32 cellular contexts compared by ENCODE assay signal in genomic region chr10:74612195-74612594, GRCh38.
A peak's percentile ranks its signal among the peaks of the same experiment; 100 is the strongest.
DNase-seq lines count a peak whose midpoint lies in the region; ATAC-seq, FAIRE-seq and TF ChIP-seq lines count a peak whose summit lies in the region.
"Had no signal": no experiment of that assay in that cellular context is flagged by ENCODE, and none has a peak within 500 bp of the region (broad histone marks: within the 10 kb centered on the region; RNA-seq: fewer than 3 reads in every experiment).

No MANE protein-coding gene starts in this region.

- H3K36me3 ChIP-seq in astrocyte (ENCODE audit: insufficient read depth, low read length), result no peaks in the 10 kb centered on the region
- H3K36me3 ChIP-seq: Peyer's patch, prostate gland had no signal

- no peak overlapping the region for H2AFZ ChIP-seq in astrocyte (ENCODE audit: low read depth, low read length)

- no peak overlapping the region for H3K27ac Mint-ChIP-seq in astrocyte (ENCODE audit: unreplicated experiment)
- H3K27ac Mint-ChIP-seq: activated CD4-positive, alpha-beta memory T cell treated with anti-CD3 and anti-CD28 coated beads for 36 hours; activated naive CD4-positive, alpha-beta T cell treated with anti-CD3 and anti-CD28 coated beads, Interleukin-2, amount 50 U/mL, for 24 hours; activated T-helper 1 cell treated with anti-CD3 and anti-CD28 coated beads, Interleukin-12 subunit alpha, Interleukin-12 subunit beta, Interleukin-2, Interleukin-4 antibody, amounts not matched to agents 30 ng/mL and 10 ng/mL and 1 ng/mL, durations not matched to agents 14 hours and 24 hours and 36 hours; mesothelial cell of epicardium had no signal

- H3K27me3 Mint-ChIP-seq in astrocyte (ENCODE audit: low read depth, unreplicated experiment), result no peaks in the 10 kb centered on the region
- H3K27me3 Mint-ChIP-seq: activated CD4-positive, alpha-beta memory T cell treated with anti-CD3 and anti-CD28 coated beads for 36 hours; activated naive CD4-positive, alpha-beta T cell treated with anti-CD3 and anti-CD28 coated beads, Interleukin-2, amount 50 U/mL, for 24 hours; central memory CD8-positive, alpha-beta T cell; naive thymus-derived CD4-positive, alpha-beta T cell had no signal

- H4K20me1 ChIP-seq in astrocyte (ENCODE audit: insufficient read depth, low read length), result no peaks in the 10 kb centered on the region

- H3K27ac ChIP-seq in astrocyte (ENCODE audit: low read depth, low read length), result no peak overlapping the region
- H3K27ac ChIP-seq: C4-2B, dorsolateral prefrontal cortex, left lung, Peyer's patch, prostate gland, SJCRH30 had no signal

- DNase-seq in HT1080 (ENCODE audit: low read depth) (peak; percentile 56), astrocyte (ENCODE audit: low read depth) (peak; percentile 19), fibroblast of mammary gland (ENCODE audit: low read depth) (peak; percentile 52), NCI-H524 (lab: John Stamatoyannopoulos, UW) (no peak), glomerular visceral epithelial cell (ENCODE audit: extremely low spot score) (no peak)
- DNase-seq in stimulated activated CD4-positive, alpha-beta T cell treated with anti-CD3 and anti-CD28 coated beads, Interleukin-2, amount 100 ng/mL, for 48 hours, result no peak
- DNase-seq: activated CD4-positive, alpha-beta memory T cell treated with anti-CD3 and anti-CD28 coated beads for 36 hours; activated CD8-positive, alpha-beta memory T cell treated with anti-CD3 and anti-CD28 coated beads, Interleukin-2, amount 50 U/mL, for 4 hours; anterior cingulate cortex; Caco-2; DMS79; dorsolateral prefrontal cortex; left lung; naive thymus-derived CD4-positive, alpha-beta T cell; NCI-H1092; NCI-H187; NCI-H2171 treated with DMSO at 0.1 percent for 48 hours; NCI-H526 treated with DMSO at 0.1 percent for 48 hours; Peyer's patch; SJCRH30; stimulated activated CD4-positive, alpha-beta T cell treated with anti-CD3 and anti-CD28 coated beads, Interleukin-15, amount 100 ng/mL, for 24 hours; stimulated activated naive CD4-positive, alpha-beta T cell had no signal

- H3K4me3 ChIP-seq in astrocyte (ENCODE audit: insufficient read depth, low read depth, low read length) (no peak overlapping the region), fibroblast of mammary gland (ENCODE audit: control insufficient read depth, low read depth, low read length) (no peak overlapping the region)
- H3K4me3 ChIP-seq: dorsolateral prefrontal cortex, GM12878, left lung, Peyer's patch, prostate gland, SJCRH30 had no signal

- TF ChIP-seq CTCF in astrocyte (IDR thresholded peaks at IDR 0.05; ENCODE audit: insufficient read depth, low read depth, low read length), result no peak
- TF ChIP-seq CTCF in fibroblast of mammary gland (conservative IDR thresholded peaks at IDR 0.05; ENCODE audit: control insufficient read depth, insufficient read depth, low read depth, low read length), result no peak

- H3K4me1 Mint-ChIP-seq in astrocyte (ENCODE audit: low read depth, unreplicated experiment), result peaks cover 9% of the 10 kb centered on the region
- H3K4me1 Mint-ChIP-seq: central memory CD8-positive, alpha-beta T cell; mesothelial cell of epicardium had no signal

- H3K4me2 ChIP-seq in astrocyte (ENCODE audit: low read length), result no peak overlapping the region

- no peaks in the 10 kb centered on the region for H3K27me3 ChIP-seq in astrocyte (ENCODE audit: insufficient read depth, low read length)
- H3K27me3 ChIP-seq: dorsolateral prefrontal cortex, left lung, Peyer's patch, SJCRH30 had no signal

- H3K9ac ChIP-seq in astrocyte (ENCODE audit: low read length), result no peak overlapping the region

- no peaks in the 10 kb centered on the region for H3K9me3 Mint-ChIP-seq in astrocyte (ENCODE audit: unreplicated experiment)
- H3K9me3 Mint-ChIP-seq: activated CD4-positive, alpha-beta memory T cell treated with anti-CD3 and anti-CD28 coated beads for 36 hours; activated T-helper 1 cell treated with anti-CD3 and anti-CD28 coated beads, Interleukin-12 subunit alpha, Interleukin-12 subunit beta, Interleukin-2, Interleukin-4 antibody, amounts not matched to agents 30 ng/mL and 10 ng/mL and 1 ng/mL, durations not matched to agents 14 hours and 24 hours and 36 hours; central memory CD8-positive, alpha-beta T cell had no signal

- peaks cover 11% of the 10 kb centered on the region for H3K36me3 Mint-ChIP-seq in astrocyte (ENCODE audit: low read depth, unreplicated experiment)

- ATAC-seq in HG02678 (IDR thresholded peaks at IDR 0.05; ENCODE audit: unreplicated experiment), result no peak
- ATAC-seq: activated CD4-positive, CD25-positive, alpha-beta regulatory T cell treated with anti-CD3 and anti-CD28 coated beads, Interleukin-2, amount 50 U/mL, for 24 hours; GM12878; HepG2; left lung; naive thymus-derived CD4-positive, alpha-beta T cell had no signal

- no peaks in the 10 kb centered on the region for H3K4me1 ChIP-seq in astrocyte (ENCODE audit: insufficient read depth, low read length)
- H3K4me1 ChIP-seq: Caco-2, left lung, Peyer's patch, prostate gland, SJCRH30 had no signal

- no peaks in the 10 kb centered on the region for H3K9me3 ChIP-seq in astrocyte (ENCODE audit: insufficient read depth, low read depth, low read length)
- H3K9me3 ChIP-seq: Caco-2, left lung, Peyer's patch, prostate gland had no signal

- no peaks in the 10 kb centered on the region for H3K79me2 ChIP-seq in astrocyte (ENCODE audit: insufficient read depth, low read length)

- FAIRE-seq in astrocyte (lab: Jason Lieb, UNC), result no peak
- FAIRE-seq: GM12878, HepG2 had no signal

- no peak overlapping the region for H3K4me3 Mint-ChIP-seq in astrocyte (ENCODE audit: unreplicated experiment)
- H3K4me3 Mint-ChIP-seq: activated CD4-positive, alpha-beta memory T cell treated with anti-CD3 and anti-CD28 coated beads for 36 hours; activated naive CD4-positive, alpha-beta T cell treated with anti-CD3 and anti-CD28 coated beads, Interleukin-2, amount 50 U/mL, for 24 hours; activated T-helper 1 cell treated with anti-CD3 and anti-CD28 coated beads, Interleukin-12 subunit alpha, Interleukin-12 subunit beta, Interleukin-2, Interleukin-4 antibody, amounts not matched to agents 30 ng/mL and 10 ng/mL and 1 ng/mL, durations not matched to agents 14 hours and 24 hours and 36 hours; central memory CD8-positive, alpha-beta T cell; mesothelial cell of epicardium; naive thymus-derived CD4-positive, alpha-beta T cell had no signal

Comparison
In these comparisons a context has a peak if more than half of its experiments do, and no peak if none do; other contexts are left out.
1. DNase-seq: peak in HT1080 (single experiment), astrocyte (single experiment) and fibroblast of mammary gland (single experiment); none in stimulated activated CD4-positive, alpha-beta T cell treated with anti-CD3 and anti-CD28 coated beads, Interleukin-2, amount 100 ng/mL, for 48 hours (0 of 2), NCI-H524 (0 of 2) and glomerular visceral epithelial cell (single experiment).